In genomic region chr5:116032094-116032517, GRCh38 we compare ENCODE assay signal across 8 cellular contexts. TPM values are rescaled to one million over a fixed set of nuclear protein-coding genes. Genes with fewer than 3 reads are reported as not detected.
DNase-seq lines count a peak whose midpoint lies in the region; ATAC-seq and TF ChIP-seq lines count a peak whose summit lies in the region.

ARL14EPL (plus strand) TSS chr5:116032472; CDS start chr5:116051466, 18,994 bp downstream.

- ATAC-seq in GM21390 (IDR thresholded peaks at IDR 0.05; ENCODE audit: unreplicated experiment) (peak; percentile 70), upper lobe of right lung (peak; percentile 98)

- no peaks in the 10 kb centered on the region for H3K4me1 ChIP-seq in upper lobe of right lung

- intact Hi-C loops in upper lobe of right lung (cut with DNase I): no loop called here

- TF ChIP-seq CTCF in VCaP (conservative IDR thresholded peaks at IDR 0.05) (0 out of 2 replicates have a peak, but pooled peaks have one; percentile 5), upper lobe of right lung (IDR thresholded peaks at IDR 0.05) (peak; percentile 33)

- no peaks in the 10 kb centered on the region for H3K27me3 ChIP-seq in upper lobe of right lung

- DNase-seq in Daoy (ENCODE audit: low read depth): peak; percentile 91
- DNase-seq in HPDE6-E6E7 (ENCODE audit: extremely low spot score): peak; percentile 73
- DNase-seq in iPS DF 19.7 (ENCODE audit: low read depth, low spot score): peak; percentile 9
- peak; percentile 66 for DNase-seq in upper lobe of right lung
- no peak for DNase-seq in effector CD4-positive, alpha-beta T cell
- no peak for DNase-seq in activated CD8-positive, alpha-beta memory T cell treated with anti-CD3 and anti-CD28 coated beads, Interleukin-2, amount 50 U/mL, for 48 hours

- no peak within 1 kb of the TSS for H3K27ac ChIP-seq in VCaP
- no peak within 1 kb of the TSS for H3K27ac ChIP-seq in upper lobe of right lung

- no peaks in the 10 kb centered on the region for H3K9me3 ChIP-seq in upper lobe of right lung

- H3K4me3 ChIP-seq in upper lobe of right lung: no peak within 1 kb of the TSS

- H3K36me3 ChIP-seq in upper lobe of right lung: no peaks in the 10 kb centered on the region

RNA-seq across cellular contexts. Expression of gene ARL14EPL, which starts in this region (rescaled TPM):
- 1.3 TPM in 1 of 2 replicates, not detected in the other for total RNA-seq in Daoy (2014; rRNA removed; shearing (Covaris generic))
- total RNA-seq in upper lobe of right lung: not detected

Comparison
In these comparisons a context has a peak if more than half of its experiments do, and no peak if none do; other contexts are left out.
1. Peak in DNase-seq and ATAC-seq in upper lobe of right lung; RNA of the gene not detected or under 1 TPM.
2. DNase-seq: peak in Daoy (single experiment), HPDE6-E6E7 (single experiment) and iPS DF 19.7 (single experiment); none in effector CD4-positive, alpha-beta T cell (single experiment) and activated CD8-positive, alpha-beta memory T cell treated with anti-CD3 and anti-CD28 coated beads, Interleukin-2, amount 50 U/mL, for 48 hours (single experiment).